22 cellular contexts compared by ENCODE assay signal in the genomic region with DNA sequence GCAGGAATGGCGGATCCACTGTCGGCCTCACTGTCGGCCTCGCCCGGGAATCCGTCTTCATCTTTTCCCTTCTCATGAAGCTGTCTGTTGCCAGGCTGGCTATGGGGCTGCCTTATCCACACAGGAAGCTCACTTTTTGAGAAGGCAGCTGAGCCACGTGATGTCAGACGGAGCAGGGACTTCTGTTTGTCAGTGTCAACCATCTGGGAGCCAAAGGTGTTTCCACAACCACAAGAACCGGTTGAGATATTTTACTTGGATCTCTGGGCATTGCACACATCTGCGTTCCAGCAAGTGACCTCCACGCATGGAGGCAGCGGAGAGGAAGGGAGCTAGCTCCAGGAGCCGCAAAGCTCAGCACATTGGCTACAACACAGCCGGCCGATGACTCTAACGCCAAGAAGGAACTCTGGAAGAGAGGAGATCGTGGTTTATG.
A peak's percentile ranks its signal among the peaks of the same experiment; 100 is the strongest.
DNase-seq lines count a peak whose midpoint lies in the region; ATAC-seq and TF ChIP-seq lines count a peak whose summit lies in the region.
"Had no signal": no experiment of that assay in that cellular context is flagged by ENCODE, and none has a peak within 500 bp of the region (broad histone marks: within the 10 kb centered on the region; RNA-seq: fewer than 3 reads in every experiment).

No MANE protein-coding gene starts in this region.

- ATAC-seq in HG03457 (IDR thresholded peaks at IDR 0.05; ENCODE audit: unreplicated experiment) (no peak), GM19463 (IDR thresholded peaks at IDR 0.05; ENCODE audit: unreplicated experiment) (no peak)
- ATAC-seq: heart left ventricle; Panc1; right lobe of liver; stimulated activated naive CD8-positive, alpha-beta T cell treated with anti-CD3 and anti-CD28 coated beads, Interleukin-15, Interleukin-2, amounts not matched to agents 100 U/mL and 50 U/mL, for 24 hours had no signal

- peaks cover 42 to 52% (median 50%) of the 10 kb centered on the region in 10 experiments for H3K4me1 ChIP-seq in BLaER1 treated with 17β-estradiol and CSF1 and Interleukin-3, amounts not matched to agents 10 nM and 100 nM
- H3K4me1 ChIP-seq in parathyroid adenoma, result peaks cover 13% of the 10 kb centered on the region

- no peak overlapping the region for H3K4me3 ChIP-seq in BLaER1 treated with 17β-estradiol and CSF1 and Interleukin-3, amounts not matched to agents 10 nM and 100 nM
- H3K4me3 ChIP-seq in parathyroid adenoma (ENCODE audit: low read depth, low read length), result no peak overlapping the region
- H3K4me3 ChIP-seq: heart left ventricle, right lobe of liver had no signal

- no peaks in the 10 kb centered on the region for H3K79me2 ChIP-seq in parathyroid adenoma

- H3K9ac ChIP-seq in BLaER1 treated with 17β-estradiol and CSF1 and Interleukin-3, amounts not matched to agents 10 nM and 100 nM, result no peak overlapping the region
- H3K9ac ChIP-seq in parathyroid adenoma, result no peak overlapping the region

- no peak for TF ChIP-seq CTCF in parathyroid adenoma (IDR thresholded peaks at IDR 0.05)

- H3K27me3 ChIP-seq in BLaER1 treated with 17β-estradiol and CSF1 and Interleukin-3, amounts not matched to agents 10 nM and 100 nM, result no peaks in the 10 kb centered on the region
- no peaks in the 10 kb centered on the region for H3K27me3 ChIP-seq in parathyroid adenoma (ENCODE audit: control insufficient read depth, insufficient read depth, low read length)
- H3K27me3 ChIP-seq: heart left ventricle, right lobe of liver had no signal

- peak overlapping the region; percentile 12 to 65 (median 51); a peak in 21 of 22 replicates for H3K4me2 ChIP-seq in BLaER1 treated with 17β-estradiol and CSF1 and Interleukin-3, amounts not matched to agents 10 nM and 100 nM
- H3K4me2 ChIP-seq in parathyroid adenoma (ENCODE audit: low read length), result peak overlapping the region; percentile 24

- H3K27ac ChIP-seq in BLaER1 treated with 17β-estradiol and CSF1 and Interleukin-3, amounts not matched to agents 10 nM and 100 nM, result no peak overlapping the region
- H3K27ac ChIP-seq in parathyroid adenoma, result peak overlapping the region; percentile 40
- H3K27ac ChIP-seq: epithelial cell of prostate, heart left ventricle, right lobe of liver had no signal

- no peaks in the 10 kb centered on the region for H3K36me3 ChIP-seq in BLaER1 treated with 17β-estradiol and CSF1 and Interleukin-3, amounts not matched to agents 10 nM and 100 nM
- no peaks in the 10 kb centered on the region for H3K36me3 ChIP-seq in parathyroid adenoma (ENCODE audit: control insufficient read depth, insufficient read depth, low read length)
- H3K36me3 ChIP-seq: heart left ventricle, right lobe of liver had no signal

- H4K20me1 ChIP-seq in BLaER1 treated with 17β-estradiol and CSF1 and Interleukin-3, amounts not matched to agents 10 nM and 100 nM, result no peaks in the 10 kb centered on the region

- DNase-seq in HK-2 (ENCODE audit: unreplicated experiment), result peak; percentile 35
- DNase-seq in glomerular visceral epithelial cell (ENCODE audit: extremely low spot score), result peak; percentile 49
- DNase-seq in NCI-H1930 (lab: John Stamatoyannopoulos, UW), result no peak
- DNase-seq: COR-L47; GDM1; heart left ventricle; mesendoderm; naive B cell; NCI-H1694 treated with DMSO at 0.1 percent for 48 hours; NCI-H2171 treated with DMSO at 0.1 percent for 48 hours; NCI-H524 treated with DMSO at 0.1 percent for 48 hours; right lobe of liver; SHP77 treated with DMSO at 0.1 percent for 48 hours; stimulated activated CD4-positive, alpha-beta T cell treated with anti-CD3 and anti-CD28 coated beads, Interleukin-12 subunit alpha, Interleukin-12 subunit beta, amount 100 ng/mL, for 4 hours; stimulated activated CD4-positive, alpha-beta T cell treated with anti-CD3 and anti-CD28 coated beads, Interleukin-4, amount 100 ng/mL, for 24 hours; stimulated activated naive CD8-positive, alpha-beta T cell treated with anti-CD3 and anti-CD28 coated beads, Interleukin-15, Interleukin-2, amounts not matched to agents 100 U/mL and 50 U/mL, for 24 hours had no signal

- H2AFZ ChIP-seq in parathyroid adenoma, result peak overlapping the region; percentile 64

- no peaks in the 10 kb centered on the region for H3K9me3 ChIP-seq in BLaER1 treated with 17β-estradiol and CSF1 and Interleukin-3, amounts not matched to agents 10 nM and 100 nM (replicated peaks in 1 of 11)
- H3K9me3 ChIP-seq in parathyroid adenoma (ENCODE audit: control insufficient read depth, low read length), result no peaks in the 10 kb centered on the region
- H3K9me3 ChIP-seq: heart left ventricle, right lobe of liver had no signal

Comparison
In these comparisons a context has a peak if more than half of its experiments do, and no peak if none do; other contexts are left out.
1. DNase-seq: peak in HK-2 (single experiment) and glomerular visceral epithelial cell (single experiment); none in NCI-H1930 (0 of 2).